In the genomic region with DNA sequence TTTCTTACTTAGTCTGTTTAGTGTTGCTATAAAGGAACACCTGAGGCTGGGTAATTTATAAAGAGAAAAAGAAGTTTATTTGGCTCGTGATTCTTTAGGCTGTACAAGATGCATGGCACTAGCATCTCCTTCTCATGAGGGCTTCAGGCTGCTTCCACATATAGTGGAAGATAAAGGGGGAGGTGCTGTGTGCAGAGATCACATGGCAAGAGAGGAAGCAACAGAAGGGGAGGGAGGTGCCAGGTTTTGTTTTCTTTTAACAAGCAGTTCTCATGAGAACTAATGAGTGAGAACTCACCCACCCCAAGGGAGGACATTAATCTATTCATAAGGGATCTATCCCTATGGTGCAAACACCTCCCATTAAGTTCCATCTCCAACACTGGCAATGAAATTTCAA, we compare ENCODE assay signal across 24 cellular contexts. TPM values are rescaled to one million over a fixed set of nuclear protein-coding genes. Genes with fewer than 3 reads are reported as not detected.
"Had no signal": no experiment of that assay in that cellular context is flagged by ENCODE, and none has a peak within 500 bp of the region (broad histone marks: within the 10 kb centered on the region; RNA-seq: fewer than 3 reads in every experiment).

No MANE protein-coding gene starts in this region.

- H3K4me3 Mint-ChIP-seq: activated CD8-positive, alpha-beta memory T cell treated with anti-CD3 and anti-CD28 coated beads, Interleukin-2, amount 10 ng/mL, durations not matched to agents 7 days and 5 days; activated CD8-positive, alpha-beta T cell treated with anti-CD3 and anti-CD28 coated beads, Interleukin-2, amount 10 ng/mL, durations not matched to agents 7 days and 5 days; activated naive CD8-positive, alpha-beta T cell; nephron; stimulated activated memory B cell treated with anti-CD40 and anti-IgM and Interleukin-4, amounts not matched to agents 10 μg/mL and 1 μg/mL and 100 μg/mL, for 72 hours; WTC11 had no signal

- H3K36me3 Mint-ChIP-seq: activated CD8-positive, alpha-beta memory T cell treated with anti-CD3 and anti-CD28 coated beads, Interleukin-2, amount 10 ng/mL, durations not matched to agents 7 days and 5 days had no signal

- DNase-seq: activated CD4-positive, alpha-beta T cell treated with anti-CD3 and anti-CD28 coated beads, Interleukin-2, amount 50 U/mL, for 1 hour; activated CD8-positive, alpha-beta memory T cell treated with anti-CD3 and anti-CD28 coated beads, Interleukin-2, amount 10 ng/mL, durations not matched to agents 7 days and 5 days; activated CD8-positive, alpha-beta T cell treated with anti-CD3 and anti-CD28 coated beads, Interleukin-2, amount 10 ng/mL, durations not matched to agents 7 days and 5 days; activated naive CD4-positive, alpha-beta T cell; activated T-cell treated with anti-CD3 and anti-CD28 coated beads, Interleukin-2, amount 50 U/mL, for 48 hours; aorta; body of pancreas; effector CD8-positive, alpha-beta T cell; erythroblast; hippocampal formation; left cardiac atrium; mammary epithelial cell; posterior cingulate gyrus; stimulated activated CD4-positive, alpha-beta T cell treated with anti-CD3 and anti-CD28 coated beads, Interleukin-12 subunit alpha, Interleukin-12 subunit beta, amount 100 ng/mL, for 4 hours; stimulated activated CD4-positive, alpha-beta T cell treated with anti-CD3 and anti-CD28 coated beads, Interleukin-4, amount 100 ng/mL, for 24 hours; stomach; thyroid gland; upper lobe of left lung had no signal

- H3K27ac Mint-ChIP-seq: activated CD8-positive, alpha-beta memory T cell treated with anti-CD3 and anti-CD28 coated beads, Interleukin-2, amount 10 ng/mL, durations not matched to agents 7 days and 5 days; activated CD8-positive, alpha-beta T cell treated with anti-CD3 and anti-CD28 coated beads, Interleukin-2, amount 10 ng/mL, durations not matched to agents 7 days and 5 days; activated naive CD8-positive, alpha-beta T cell; nephron; stimulated activated memory B cell treated with anti-CD40 and anti-IgM and Interleukin-4, amounts not matched to agents 10 μg/mL and 1 μg/mL and 100 μg/mL, for 72 hours; WTC11 had no signal

- ATAC-seq: activated CD8-positive, alpha-beta memory T cell treated with anti-CD3 and anti-CD28 coated beads, Interleukin-2, amount 10 ng/mL, durations not matched to agents 7 days and 5 days; activated CD8-positive, alpha-beta T cell treated with anti-CD3 and anti-CD28 coated beads, Interleukin-2, amount 10 ng/mL, durations not matched to agents 7 days and 5 days; body of pancreas; left cardiac atrium; stimulated activated memory B cell treated with anti-CD40 and anti-IgM and Interleukin-4, amounts not matched to agents 10 μg/mL and 1 μg/mL and 100 μg/mL, for 72 hours; WTC11 had no signal

- H3K4me1 Mint-ChIP-seq: activated CD8-positive, alpha-beta memory T cell treated with anti-CD3 and anti-CD28 coated beads, Interleukin-2, amount 10 ng/mL, durations not matched to agents 7 days and 5 days; nephron; stimulated activated memory B cell treated with anti-CD40 and anti-IgM and Interleukin-4, amounts not matched to agents 10 μg/mL and 1 μg/mL and 100 μg/mL, for 72 hours; WTC11 had no signal

RNA-seq across cellular contexts. Expression of gene CYP2E1, which starts 17.3 kb away (rescaled TPM):
- total RNA-seq: dermis microvascular lymphatic vessel endothelial cell had no signal

RNA-seq across cellular contexts. Expression of gene SYCE1, which starts 20.9 kb away (rescaled TPM):
- total RNA-seq: dermis microvascular lymphatic vessel endothelial cell, stomach, vagina, WTC11 had no signal
